In the genomic region with DNA sequence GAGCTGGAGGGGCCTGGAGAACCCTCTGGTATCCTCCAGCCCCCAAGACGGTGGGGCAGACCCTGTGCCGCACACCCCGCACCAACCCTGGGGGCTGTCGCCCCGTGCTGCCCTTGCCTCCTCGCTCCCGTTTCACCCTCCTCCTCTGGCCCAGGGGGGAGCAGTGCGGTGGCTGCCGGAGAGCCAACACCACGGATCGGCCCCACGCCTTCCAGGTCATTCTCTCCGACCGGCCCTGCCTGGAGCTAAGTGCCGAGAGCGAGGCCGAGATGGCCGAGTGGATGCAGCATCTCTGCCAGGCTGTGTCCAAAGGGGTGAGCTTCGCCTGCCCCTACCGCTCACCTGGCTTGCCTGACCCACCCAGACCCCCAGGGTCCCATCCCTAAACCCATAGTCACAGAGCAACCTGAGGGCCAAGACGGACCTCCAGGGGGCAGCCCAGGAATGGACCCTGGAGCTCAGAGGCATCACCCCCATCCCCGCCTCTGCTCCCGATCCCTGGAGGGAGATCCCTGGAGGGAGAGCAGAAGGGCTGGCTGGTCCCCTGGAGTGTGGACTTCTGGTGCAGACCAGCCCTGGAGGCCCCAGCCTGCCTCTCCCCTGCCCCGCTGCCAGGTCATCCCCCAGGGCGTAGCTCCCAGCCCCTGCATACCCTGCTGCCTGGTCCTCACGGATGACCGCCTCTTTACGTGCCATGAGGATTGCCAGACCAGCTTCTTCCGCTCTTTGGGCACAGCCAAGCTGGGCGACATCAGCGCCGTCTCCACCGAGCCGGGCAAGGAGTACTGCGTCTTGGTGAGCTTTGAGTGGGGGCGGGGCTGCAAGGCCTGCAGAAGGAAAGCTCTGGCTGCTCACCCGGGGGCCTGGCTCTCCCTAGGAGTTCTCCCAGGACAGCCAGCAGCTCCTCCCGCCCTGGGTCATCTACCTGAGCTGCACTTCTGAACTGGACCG, we compare ENCODE assay signal across 35 cellular contexts. TPM values are rescaled to one million over a fixed set of nuclear protein-coding genes. Genes with fewer than 3 reads are reported as not detected.
"Had no signal": no experiment of that assay in that cellular context is flagged by ENCODE, and none has a peak within 500 bp of the region (broad histone marks: within the 10 kb centered on the region; RNA-seq: fewer than 3 reads in every experiment).

No MANE protein-coding gene starts in this region.

- H3K27ac ChIP-seq: brain microvascular endothelial cell, esophagus muscularis mucosa, foreskin keratinocyte, left ventricle myocardium inferior, neural progenitor cell, right lobe of liver, upper lobe of right lung, WERI-Rb-1 had no signal

- DNase-seq: activated CD4-positive, alpha-beta memory T cell treated with anti-CD3 and anti-CD28 coated beads for 36 hours; activated CD4-positive, alpha-beta T cell treated with anti-CD3 and anti-CD28 coated beads, Interleukin-2, amount 10 ng/mL, durations not matched to agents 24 days and 14 days; activated CD8-positive, alpha-beta memory T cell treated with anti-CD3 and anti-CD28 coated beads, Interleukin-2, amount 50 U/mL, for 4 hours; activated effector memory CD4-positive, alpha-beta T cell treated with anti-CD3 and anti-CD28 coated beads, Interleukin-2, amount 50 U/mL, for 16 hours; activated naive CD4-positive, alpha-beta T cell treated with anti-CD3 and anti-CD28 coated beads, Interleukin-2, amount 50 U/mL, for 16 hours; activated T-cell treated with anti-CD3 and anti-CD28 coated beads, Interleukin-2, amount 50 U/mL, for 1 hour; amniotic stem cell; brain microvascular endothelial cell; foreskin keratinocyte; heart right ventricle; kidney glomerular epithelial cell; left ventricle myocardium inferior; mesendoderm; natural killer cell; right lobe of liver; stimulated activated CD4-positive, alpha-beta T cell treated with anti-CD3 and anti-CD28 coated beads, Interleukin-2, amount 100 ng/mL, for 48 hours; stimulated activated naive CD8-positive, alpha-beta T cell treated with anti-CD3 and anti-CD28 coated beads, Interleukin-15, amount 100 ng/mL, for 72 hours; T1000; upper lobe of right lung; WERI-Rb-1 had no signal

- H3K27me3 Mint-ChIP-seq: activated CD4-positive, alpha-beta memory T cell treated with anti-CD3 and anti-CD28 coated beads for 36 hours; activated CD4-positive, alpha-beta T cell treated with anti-CD3 and anti-CD28 coated beads, Interleukin-2, amount 10 ng/mL, durations not matched to agents 24 days and 14 days; stimulated activated naive CD8-positive, alpha-beta T cell treated with anti-CD3 and anti-CD28 coated beads, Interleukin-15, amount 100 ng/mL, for 72 hours had no signal

- H3K4me1 ChIP-seq: foreskin keratinocyte, neural progenitor cell had no signal

- H3K9ac ChIP-seq: neural progenitor cell had no signal

- H3K9me3 Mint-ChIP-seq: activated CD4-positive, alpha-beta memory T cell treated with anti-CD3 and anti-CD28 coated beads for 36 hours; activated CD4-positive, alpha-beta T cell treated with anti-CD3 and anti-CD28 coated beads, Interleukin-2, amount 10 ng/mL, durations not matched to agents 24 days and 14 days; activated T-helper 1 cell treated with anti-CD3 and anti-CD28 coated beads, Interleukin-12 subunit alpha, Interleukin-12 subunit beta, Interleukin-2, Interleukin-4 antibody, amounts not matched to agents 30 ng/mL and 10 ng/mL and 1 ng/mL, durations not matched to agents 14 hours and 24 hours and 36 hours; natural killer cell; neural progenitor cell; stimulated activated naive CD8-positive, alpha-beta T cell treated with anti-CD3 and anti-CD28 coated beads, Interleukin-15, amount 100 ng/mL, for 72 hours; T-helper 1 cell treated with Interleukin-12 subunit alpha and Interleukin-12 subunit beta and Interleukin-4 antibody, amounts not matched to agents 30 μg/mL and 1 μg/mL, for 36 hours had no signal

- H3K27me3 ChIP-seq: brain microvascular endothelial cell, esophagus muscularis mucosa, foreskin keratinocyte, heart right ventricle, neural progenitor cell, right lobe of liver, upper lobe of right lung had no signal

- H3K4me3 Mint-ChIP-seq: activated CD4-positive, alpha-beta memory T cell treated with anti-CD3 and anti-CD28 coated beads for 36 hours; activated CD4-positive, alpha-beta T cell treated with anti-CD3 and anti-CD28 coated beads, Interleukin-2, amount 10 ng/mL, durations not matched to agents 24 days and 14 days; activated T-helper 1 cell treated with anti-CD3 and anti-CD28 coated beads, Interleukin-12 subunit alpha, Interleukin-12 subunit beta, Interleukin-2, Interleukin-4 antibody, amounts not matched to agents 30 ng/mL and 10 ng/mL and 1 ng/mL, durations not matched to agents 14 hours and 24 hours and 36 hours; natural killer cell; neural progenitor cell; stimulated activated naive CD8-positive, alpha-beta T cell treated with anti-CD3 and anti-CD28 coated beads, Interleukin-15, amount 100 ng/mL, for 72 hours; T-helper 1 cell treated with Interleukin-12 subunit alpha and Interleukin-12 subunit beta and Interleukin-4 antibody, amounts not matched to agents 30 μg/mL and 1 μg/mL, for 36 hours had no signal

- ATAC-seq: activated CD4-positive, CD25-positive, alpha-beta regulatory T cell treated with anti-CD3 and anti-CD28 coated beads, Interleukin-2, amount 50 U/mL, for 24 hours; foreskin keratinocyte; heart right ventricle; natural killer cell; right lobe of liver; stimulated activated naive CD8-positive, alpha-beta T cell treated with anti-CD3 and anti-CD28 coated beads, Interleukin-15, amount 100 ng/mL, for 72 hours had no signal

- H3K4me3 ChIP-seq: esophagus muscularis mucosa, heart right ventricle, left ventricle myocardium inferior, lung, neural progenitor cell, right lobe of liver, upper lobe of right lung had no signal

- H3K36me3 Mint-ChIP-seq: natural killer cell had no signal

- H3K9me3 ChIP-seq: esophagus muscularis mucosa, heart right ventricle, left ventricle myocardium inferior, right lobe of liver, upper lobe of right lung had no signal

- H3K4me1 Mint-ChIP-seq: activated CD4-positive, alpha-beta T cell treated with anti-CD3 and anti-CD28 coated beads, Interleukin-2, amount 10 ng/mL, durations not matched to agents 24 days and 14 days; natural killer cell; neural progenitor cell; stimulated activated naive CD8-positive, alpha-beta T cell treated with anti-CD3 and anti-CD28 coated beads, Interleukin-15, amount 100 ng/mL, for 72 hours had no signal

- H3K27ac Mint-ChIP-seq: activated CD4-positive, alpha-beta memory T cell treated with anti-CD3 and anti-CD28 coated beads for 36 hours; activated CD4-positive, alpha-beta T cell treated with anti-CD3 and anti-CD28 coated beads, Interleukin-2, amount 10 ng/mL, durations not matched to agents 24 days and 14 days; activated T-helper 1 cell treated with anti-CD3 and anti-CD28 coated beads, Interleukin-12 subunit alpha, Interleukin-12 subunit beta, Interleukin-2, Interleukin-4 antibody, amounts not matched to agents 30 ng/mL and 10 ng/mL and 1 ng/mL, durations not matched to agents 14 hours and 24 hours and 36 hours; natural killer cell; neural progenitor cell; T-helper 1 cell treated with Interleukin-12 subunit alpha and Interleukin-12 subunit beta and Interleukin-4 antibody, amounts not matched to agents 30 μg/mL and 1 μg/mL, for 36 hours had no signal

- H3K36me3 ChIP-seq: neural progenitor cell had no signal

RNA-seq across cellular contexts. Expression of a gene that starts 10.3 kb away (rescaled TPM):
- total RNA-seq: activated CD4-positive, alpha-beta memory T cell treated with anti-CD3 and anti-CD28 coated beads for 36 hours; activated CD4-positive, alpha-beta T cell treated with anti-CD3 and anti-CD28 coated beads, Interleukin-2, amount 10 ng/mL, durations not matched to agents 24 days and 14 days; activated CD8-positive, alpha-beta memory T cell treated with anti-CD3 and anti-CD28 coated beads for 36 hours; activated T-helper 1 cell treated with anti-CD3 and anti-CD28 coated beads, Interleukin-12 subunit alpha, Interleukin-12 subunit beta, Interleukin-2, Interleukin-4 antibody, amounts not matched to agents 30 ng/mL and 10 ng/mL and 1 ng/mL, durations not matched to agents 14 hours and 24 hours and 36 hours; astrocyte; cardiac septum; esophagus muscularis mucosa; foreskin keratinocyte; glomerular endothelial cell; heart right ventricle; left ventricle myocardium inferior; lung; mononuclear cell; natural killer cell; omental fat pad; posterior vena cava; skeletal muscle tissue; upper lobe of right lung had no signal
- polyA plus RNA-seq: foreskin keratinocyte, heart right ventricle, lung, thymus had no signal

RNA-seq across cellular contexts. Expression of a gene that starts 26.6 kb away (rescaled TPM):
- total RNA-seq: activated CD4-positive, alpha-beta T cell treated with anti-CD3 and anti-CD28 coated beads, Interleukin-2, amount 10 ng/mL, durations not matched to agents 24 days and 14 days; activated CD8-positive, alpha-beta memory T cell treated with anti-CD3 and anti-CD28 coated beads for 36 hours; activated T-helper 1 cell treated with anti-CD3 and anti-CD28 coated beads, Interleukin-12 subunit alpha, Interleukin-12 subunit beta, Interleukin-2, Interleukin-4 antibody, amounts not matched to agents 30 ng/mL and 10 ng/mL and 1 ng/mL, durations not matched to agents 14 hours and 24 hours and 36 hours; mononuclear cell had no signal
